In genomic region chr2:8872821-8873432, GRCh38 we compare ENCODE assay signal across 8 cellular contexts. TPM values are rescaled to one million over a fixed set of nuclear protein-coding genes. Genes with fewer than 3 reads are reported as not detected.
DNase-seq lines count a peak whose midpoint lies in the region; ATAC-seq, FAIRE-seq and TF ChIP-seq lines count a peak whose summit lies in the region.

No MANE protein-coding gene starts in this region.

- no peak overlapping the region for H3K27ac Mint-ChIP-seq in CD4-positive, alpha-beta memory T cell
- no peak overlapping the region for H3K27ac Mint-ChIP-seq in H9
- no peak overlapping the region for H3K27ac Mint-ChIP-seq in activated T-cell treated with anti-CD3 and anti-CD28 coated beads, Interleukin-2, amount 50 U/mL, for 24 hours

- H2BK15ac ChIP-seq in H9 (ENCODE audit: low read depth, low read length) (no peak overlapping the region), mesenchymal stem cell (ENCODE audit: low read depth, poor library complexity, severe bottlenecking) (no peak overlapping the region)

- POLR2A ChIA-PET in CD4-positive, alpha-beta memory T cell (lab: Charles Lee; ENCODE audit: partially characterized antibody) = no interaction called here

- no peak overlapping the region for H2BK120ac ChIP-seq in H9 (ENCODE audit: low read depth, low read length, poor library complexity, severe bottlenecking)
- no peak overlapping the region for H2BK120ac ChIP-seq in mesenchymal stem cell (ENCODE audit: low read depth, low read length)

- no peaks in the 10 kb centered on the region for H3K79me1 ChIP-seq in H9 (ENCODE audit: insufficient read depth, low read depth, low read length, poor library complexity, severe bottlenecking)
- peaks cover 2% of the 10 kb centered on the region for H3K79me1 ChIP-seq in mesenchymal stem cell (replicated peaks; ENCODE audit: low read length, poor library complexity, severe bottlenecking)

- H3K9ac ChIP-seq in H9 (ENCODE audit: extremely low read depth, insufficient read length, low read length) (no peak overlapping the region), mesenchymal stem cell (ENCODE audit: low read length) (no peak overlapping the region)

- H3K36me3 Mint-ChIP-seq in CD4-positive, alpha-beta memory T cell = no peaks in the 10 kb centered on the region
- peaks cover 2 to 5% (median 3%) of the 10 kb centered on the region in 3 experiments; a peak in 2 of 7 replicates for H3K36me3 Mint-ChIP-seq in H9 (ENCODE audit: insufficient read depth in 1 of 3, low read depth in 3 of 3)
- H3K36me3 Mint-ChIP-seq in activated T-cell treated with anti-CD3 and anti-CD28 coated beads, Interleukin-2, amount 50 U/mL, for 24 hours (ENCODE audit: low read depth) = no peaks in the 10 kb centered on the region

- H2BK5ac ChIP-seq in H9 (ENCODE audit: insufficient read length, low read length) (no peak overlapping the region), mesenchymal stem cell (ENCODE audit: low read depth, low read length, poor library complexity, severe bottlenecking) (no peak overlapping the region)

- H3K27me3 ChIP-seq in CD4-positive, alpha-beta memory T cell (ENCODE audit: insufficient read depth, low read length) = no peaks in the 10 kb centered on the region
- H3K27me3 ChIP-seq in H9 (ENCODE audit: insufficient read depth, low read length) (no peaks in the 10 kb centered on the region), bronchial epithelial cell (ENCODE audit: control insufficient read depth, insufficient read depth, low read length) (no peaks in the 10 kb centered on the region), mesenchymal stem cell (ENCODE audit: control insufficient read depth in 1 of 2, insufficient read depth in 1 of 2, low read length in 2 of 2) (no peaks in the 10 kb centered on the region)

- no peaks in the 10 kb centered on the region for H3K79me2 ChIP-seq in H9 (ENCODE audit: insufficient read depth, low read length)

- peaks cover 2 to 3% of the 10 kb centered on the region in 2 donors for H3K27me3 Mint-ChIP-seq in CD4-positive, alpha-beta memory T cell
- H3K27me3 Mint-ChIP-seq in H9 (ENCODE audit: low read depth) = no peaks in the 10 kb centered on the region
- H3K27me3 Mint-ChIP-seq in activated T-cell treated with anti-CD3 and anti-CD28 coated beads, Interleukin-2, amount 50 U/mL, for 24 hours = no peaks in the 10 kb centered on the region

- CTCF ChIA-PET in CD4-positive, alpha-beta memory T cell (lab: Charles Lee; ENCODE audit: partially characterized antibody) = interaction anchor here (0.9 to 1.5 kb wide), 4 partner anchors 9 to 267 kb away, joined by 3 to 4 read pairs (median 4); no protein-coding TSS in a partner anchor

- no peak overlapping the region for H4K5ac ChIP-seq in H9 (ENCODE audit: insufficient read length, low read depth, low read length)

- H4K91ac ChIP-seq in H9 (ENCODE audit: insufficient read length, low read depth, low read length) (no peak overlapping the region), mesenchymal stem cell (ENCODE audit: low read length) (no peak overlapping the region)

- H3K18ac ChIP-seq in H9 (ENCODE audit: insufficient read length, low read depth, low read length) (no peak overlapping the region), mesenchymal stem cell (ENCODE audit: low read depth in 1 of 2, low read length in 2 of 2) (no peak overlapping the region)

- no CpG with 5 or more reads among the region's 11 CpGs for WGBS in H9 (ENCODE audit: extremely low coverage, insufficient read length, low lambda C conversion rate)
- 62% methylated on average over 8 of the region's 11 CpGs for WGBS in mesenchymal stem cell

- H3K4me1 Mint-ChIP-seq in CD4-positive, alpha-beta memory T cell = no peaks in the 10 kb centered on the region
- H3K4me1 Mint-ChIP-seq in H9 = peaks cover 5 to 7% of the 10 kb centered on the region in 2 experiments
- no peaks in the 10 kb centered on the region for H3K4me1 Mint-ChIP-seq in activated T-cell treated with anti-CD3 and anti-CD28 coated beads, Interleukin-2, amount 50 U/mL, for 24 hours (ENCODE audit: low read depth)

- H3K27ac ChIP-seq in CD4-positive, alpha-beta memory T cell (ENCODE audit: low read depth, low read length) = no peak overlapping the region
- H3K27ac ChIP-seq in H9 (ENCODE audit: insufficient read length, low read depth, low read length) = no peak overlapping the region
- no peak overlapping the region for H3K27ac ChIP-seq in mesenchymal stem cell (ENCODE audit: low read length, poor library complexity, severe bottlenecking)

- H3K56ac ChIP-seq in H9 (ENCODE audit: insufficient read length, low read depth, low read length) = no peak overlapping the region

- H3K23me2 ChIP-seq in H9 (ENCODE audit: insufficient read length, low read depth, low read length, poor library complexity, severe bottlenecking) = no peaks in the 10 kb centered on the region

- H3K4ac ChIP-seq in H9 (ENCODE audit: low read depth, low read length) (no peak overlapping the region), mesenchymal stem cell (ENCODE audit: low read depth in 1 of 2, low read length in 2 of 2) (no peak overlapping the region)

- FAIRE-seq in bronchial epithelial cell (lab: Jason Lieb, UNC) = no peak

- no peak overlapping the region for H2BK20ac ChIP-seq in H9 (ENCODE audit: low read depth, low read length, poor library complexity, severe bottlenecking)

- H3K14ac ChIP-seq in H9 (ENCODE audit: insufficient read depth, low read length) (no peak overlapping the region), mesenchymal stem cell (ENCODE audit: low read length in 2 of 2) (no peak overlapping the region)

- no peaks in the 10 kb centered on the region for H3K9me3 ChIP-seq in CD4-positive, alpha-beta memory T cell (ENCODE audit: control insufficient read depth in 1 of 2, low read length in 2 of 2)
- no peaks in the 10 kb centered on the region for H3K9me3 ChIP-seq in H9 (ENCODE audit: control insufficient read depth, low read depth, low read length)
- H3K9me3 ChIP-seq in mesenchymal stem cell (ENCODE audit: control insufficient read depth, low read length) = no peaks in the 10 kb centered on the region

- H3K9me3 Mint-ChIP-seq in CD4-positive, alpha-beta memory T cell = no peaks in the 10 kb centered on the region
- no peaks in the 10 kb centered on the region for H3K9me3 Mint-ChIP-seq in H9
- no peaks in the 10 kb centered on the region for H3K9me3 Mint-ChIP-seq in activated T-cell treated with anti-CD3 and anti-CD28 coated beads, Interleukin-2, amount 50 U/mL, for 24 hours

- intact Hi-C loops in CD4-positive, alpha-beta memory T cell (cut with micrococcal nuclease) = no loop called here

- H3K23ac ChIP-seq in H9 (ENCODE audit: insufficient read length, low read depth, low read length) (no peak overlapping the region), mesenchymal stem cell (ENCODE audit: low read length in 2 of 2) (no peak overlapping the region)

- no peak overlapping the region for H3K4me3 ChIP-seq in CD4-positive, alpha-beta memory T cell (ENCODE audit: low read length in 2 of 2)
- H3K4me3 ChIP-seq in bronchial epithelial cell (ENCODE audit: low read depth, low read length) (no peak overlapping the region), mesenchymal stem cell (ENCODE audit: insufficient read depth in 1 of 2, low read depth in 1 of 2, low read length in 2 of 2) (no peak overlapping the region)

- ATAC-seq in GM18517 (IDR thresholded peaks at IDR 0.05; ENCODE audit: unreplicated experiment) = no peak
- no peak for ATAC-seq in HG02840 (IDR thresholded peaks at IDR 0.05; ENCODE audit: low FRiP score, unreplicated experiment)

- H3K36me3 ChIP-seq in CD4-positive, alpha-beta memory T cell (ENCODE audit: insufficient read depth, low read length) = no peaks in the 10 kb centered on the region
- H3K36me3 ChIP-seq in bronchial epithelial cell (ENCODE audit: control insufficient read depth, insufficient read depth, low read length) = peaks cover 20% of the 10 kb centered on the region
- peaks cover 5 to 30% of the 10 kb centered on the region in 2 experiments for H3K36me3 ChIP-seq in mesenchymal stem cell (ENCODE audit: control insufficient read depth in 1 of 2, insufficient read depth in 2 of 2, low read depth in 1 of 2, low read length in 2 of 2)

- no peak overlapping the region for H2AK5ac ChIP-seq in H9 (ENCODE audit: insufficient read length, low read length)
- H2AK5ac ChIP-seq in mesenchymal stem cell (ENCODE audit: low read length, severe bottlenecking) = no peak overlapping the region

- DNase-seq in CD4-positive, alpha-beta memory T cell = peak in 3 of 5 donors; percentile 5 to 11 (median 9)
- DNase-seq in H9 (no peak), NCI-H446 (lab: John Stamatoyannopoulos, UW) (peak; percentile 25 to 49), bronchial epithelial cell (ENCODE audit: low read depth) (peak; percentile 59), mesenchymal stem cell (peak; percentile 66)
- no peak for DNase-seq in activated T-cell treated with anti-CD3 and anti-CD28 coated beads, Interleukin-2, amount 50 U/mL, for 24 hours

- H3K4me3 Mint-ChIP-seq in CD4-positive, alpha-beta memory T cell = no peak overlapping the region
- H3K4me3 Mint-ChIP-seq in H9 = no peak overlapping the region
- no peak overlapping the region for H3K4me3 Mint-ChIP-seq in activated T-cell treated with anti-CD3 and anti-CD28 coated beads, Interleukin-2, amount 50 U/mL, for 24 hours

- TF ChIP-seq CTCF in H9 (conservative IDR thresholded peaks at IDR 0.05) (peak; percentile 77), bronchial epithelial cell (IDR thresholded peaks at IDR 0.05; ENCODE audit: insufficient read depth, low read length, severe bottlenecking) (peak; percentile 39)

- H3K4me1 ChIP-seq in CD4-positive, alpha-beta memory T cell (ENCODE audit: insufficient read depth, low read length) = no peaks in the 10 kb centered on the region
- H3K4me1 ChIP-seq in H9 (ENCODE audit: insufficient read depth, low read length) (no peaks in the 10 kb centered on the region), mesenchymal stem cell (ENCODE audit: control insufficient read depth, insufficient read depth, low read depth, low read length) (peaks cover 7% of the 10 kb centered on the region)

- H2AFZ ChIP-seq in H9 (ENCODE audit: low read length) (no peak overlapping the region), mesenchymal stem cell (ENCODE audit: low read depth, low read length) (no peak overlapping the region)

- no peaks in the 10 kb centered on the region for H4K20me1 ChIP-seq in H9 (ENCODE audit: control insufficient read depth, insufficient read depth, insufficient read length)

- H2BK12ac ChIP-seq in H9 (ENCODE audit: insufficient read length, low read depth, low read length) (no peak overlapping the region), mesenchymal stem cell (ENCODE audit: low read length in 2 of 2) (no peak overlapping the region)

- no peak overlapping the region for H3T11ph ChIP-seq in H9 (ENCODE audit: low read length)

- H4K8ac ChIP-seq in H9 (replicated peaks; ENCODE audit: insufficient read length, low read depth, low read length) = no peak overlapping the region
- H4K8ac ChIP-seq in mesenchymal stem cell (ENCODE audit: low read length) = no peak overlapping the region

- no peak overlapping the region for H3K4me2 ChIP-seq in H9 (ENCODE audit: insufficient read depth, insufficient read length, low read length)
- H3K4me2 ChIP-seq in mesenchymal stem cell (ENCODE audit: low read length, poor library complexity, severe bottlenecking) = no peak overlapping the region

RNA-seq across cellular contexts. Expression of gene KIDINS220, which starts 35.5 kb away (rescaled TPM):
- total RNA-seq in CD4-positive, alpha-beta memory T cell = 10 to 100 TPM; 52.0 to 52.3 TPM
- 10 to 100 TPM; 15.0 to 27.5 TPM for polyA plus RNA-seq in CD4-positive, alpha-beta memory T cell
- total RNA-seq in H9 (2021) (27.9 and 29.3 TPM in 2 replicates), bronchial epithelial cell (45.3 and 58.2 TPM in 2 replicates)
- polyA plus RNA-seq in mesenchymal stem cell (2013, experiment 1 of 2) = 24.5 TPM
- polyA plus RNA-seq in mesenchymal stem cell (2013, experiment 2 of 2) = 23.7 TPM

Comparison
In these comparisons a context has a peak if more than half of its experiments do, and no peak if none do; other contexts are left out.
1. DNase-seq: peak in CD4-positive, alpha-beta memory T cell (3 of 5), NCI-H446 (2 of 2), bronchial epithelial cell (single experiment) and mesenchymal stem cell (single experiment); none in H9 (single experiment) and activated T-cell treated with anti-CD3 and anti-CD28 coated beads, Interleukin-2, amount 50 U/mL, for 24 hours (single experiment).